In the genomic region with DNA sequence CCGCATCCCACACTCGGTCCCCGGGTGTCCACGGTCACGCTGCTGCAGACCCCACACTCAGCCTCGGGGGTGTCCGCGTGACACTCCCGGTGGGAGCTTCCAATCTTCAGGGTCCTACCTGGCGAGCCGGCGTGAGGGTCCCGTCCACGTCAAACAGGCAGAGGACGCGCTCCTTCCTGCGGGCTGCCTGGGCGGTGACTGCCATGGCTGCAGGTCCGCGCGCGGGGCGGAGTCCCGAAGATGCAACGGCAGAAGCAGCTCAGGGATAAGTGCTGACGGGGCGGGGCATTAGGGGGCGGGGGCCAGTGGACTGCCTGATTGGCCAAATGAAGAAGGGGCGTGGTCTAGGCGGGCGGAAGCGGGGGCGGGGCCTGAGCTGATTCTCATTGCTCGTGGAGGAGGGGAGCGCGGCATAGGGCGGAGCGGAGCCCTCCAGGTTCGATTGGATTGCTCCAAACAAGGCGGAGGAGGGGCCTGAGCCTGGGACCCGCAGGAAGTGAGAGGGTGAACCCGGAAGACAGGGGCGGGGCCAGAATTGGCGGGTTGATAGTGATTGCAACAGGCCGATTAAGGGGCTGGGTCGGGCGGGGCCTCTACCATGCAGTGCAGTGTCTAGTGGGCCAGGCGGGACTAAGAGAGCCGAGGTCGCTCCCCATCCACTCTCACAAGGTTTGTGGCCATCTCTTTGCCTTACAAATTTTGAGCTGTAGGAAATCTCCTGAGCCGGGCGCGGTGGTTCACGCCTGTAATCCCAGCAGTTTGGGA, we compare ENCODE assay signal across 1 cellular context.
A peak's percentile ranks its signal among the peaks of the same experiment; 100 is the strongest.
TF ChIP-seq lines count a peak whose summit lies in the region.

PMM1 (minus strand) TSS at position 240 of the 765 bp plus-strand sequence; CDS start at position 205, 35 bp downstream.

TF ChIP-seq in HEK293, 187 proteins besides CTCF, POLR2A, EP300 and RAD21 (continued from another document and continues in another):
- TF ChIP-seq ZNF518A (tag by site-specific recombination; conservative IDR thresholded peaks at IDR 0.05; ENCODE audit: low read depth) (0 out of 2 replicates have a peak, but pooled peaks have one; percentile 9), ZNF391 (tag by site-specific recombination; IDR thresholded peaks at IDR 0.05; ENCODE audit: borderline replicate concordance, low read depth) (0 out of 2 replicates have a peak, but pooled peaks have one; percentile 21), ZBTB17 (tag by site-specific recombination; IDR thresholded peaks at IDR 0.05) (peak; percentile 88), YY1 (tag by site-specific recombination; IDR thresholded peaks at IDR 0.05) (0 out of 2 replicates have a peak, but pooled peaks have one; percentile 52), SCRT1 (tag by site-specific recombination; IDR thresholded peaks at IDR 0.05; ENCODE audit: borderline replicate concordance) (peak; percentile 85; the same call in 1 of the 2 replicates), SP3 (tag by site-specific recombination; IDR thresholded peaks at IDR 0.05) (peak; percentile 97), ZNF660 (tag by site-specific recombination; IDR thresholded peaks at IDR 0.05) (peak; percentile 63; the same call in 1 of the 2 replicates), ZNF600 (tag by site-specific recombination; IDR thresholded peaks at IDR 0.05) (no peak), ZNF777 (tag by site-specific recombination; IDR thresholded peaks at IDR 0.05; ENCODE audit: borderline replicate concordance) (0 out of 2 replicates have a peak, but pooled peaks have one; percentile 36), KLF10 (tag by site-specific recombination; IDR thresholded peaks at IDR 0.05) (peak; percentile 97), ZNF692 (tag by site-specific recombination; IDR thresholded peaks at IDR 0.05) (peak; percentile 51), SCRT2 (tag by site-specific recombination; IDR thresholded peaks at IDR 0.05) (peak; percentile 98), ZFHX2 (tag by site-specific recombination; conservative IDR thresholded peaks at IDR 0.05) (peak; percentile 20), ZBTB7A (tag by site-specific recombination; IDR thresholded peaks at IDR 0.05; ENCODE audit: low read depth) (0 out of 2 replicates have a peak, but pooled peaks have one; percentile 44), ZNF610 (tag by site-specific recombination; IDR thresholded peaks at IDR 0.05; ENCODE audit: borderline replicate concordance) (peak; percentile 73; the same call in 1 of the 2 replicates), PBX3 (CRISPR knock-in tag; IDR thresholded peaks at IDR 0.05) (no peak; the same call in 1 of the 2 replicates), KLF1 (tag by site-specific recombination; IDR thresholded peaks at IDR 0.05) (peak; percentile 64), YY2 (tag by site-specific recombination; IDR thresholded peaks at IDR 0.05) (peak; percentile 31; the same call in 1 of the 2 replicates), ZEB2 (tag by site-specific recombination; IDR thresholded peaks at IDR 0.05) (peak; percentile 46; the same call in 1 of the 2 replicates), ZNF248 (tag by site-specific recombination; IDR thresholded peaks at IDR 0.05) (no peak), ZNF626 (tag by site-specific recombination; IDR thresholded peaks at IDR 0.05) (no peak), ZNF707 (tag by site-specific recombination; IDR thresholded peaks at IDR 0.05) (0 out of 2 replicates have a peak, but pooled peaks have one; percentile 42), ZXDB (tag by site-specific recombination; IDR thresholded peaks at IDR 0.05) (peak; percentile 82), KLF7 (tag by site-specific recombination; IDR thresholded peaks at IDR 0.05; ENCODE audit: borderline replicate concordance) (peak; percentile 83; the same call in 1 of the 2 replicates), KLF8 (tag by site-specific recombination; IDR thresholded peaks at IDR 0.05) (peak; percentile 92), SP7 (tag by site-specific recombination; IDR thresholded peaks at IDR 0.05) (peak; percentile 56), KLF16 (tag by site-specific recombination; IDR thresholded peaks at IDR 0.05) (peak; percentile 82), ZBTB26 (tag by site-specific recombination; optimal IDR thresholded peaks at IDR 0.05) (peak; percentile 82), ZNF341 (tag by site-specific recombination; IDR thresholded peaks at IDR 0.05; ENCODE audit: low read depth) (peak; percentile 91), HOXC10 (CRISPR knock-in tag; IDR thresholded peaks at IDR 0.05) (no peak), ZIC2 (tag by site-specific recombination; IDR thresholded peaks at IDR 0.05) (peak; percentile 74; the same call in 1 of the 2 replicates), ZBTB6 (tag by site-specific recombination; IDR thresholded peaks at IDR 0.05) (0 out of 2 replicates have a peak, but pooled peaks have one; percentile 15)
- TF ChIP-seq, protein P1, sequence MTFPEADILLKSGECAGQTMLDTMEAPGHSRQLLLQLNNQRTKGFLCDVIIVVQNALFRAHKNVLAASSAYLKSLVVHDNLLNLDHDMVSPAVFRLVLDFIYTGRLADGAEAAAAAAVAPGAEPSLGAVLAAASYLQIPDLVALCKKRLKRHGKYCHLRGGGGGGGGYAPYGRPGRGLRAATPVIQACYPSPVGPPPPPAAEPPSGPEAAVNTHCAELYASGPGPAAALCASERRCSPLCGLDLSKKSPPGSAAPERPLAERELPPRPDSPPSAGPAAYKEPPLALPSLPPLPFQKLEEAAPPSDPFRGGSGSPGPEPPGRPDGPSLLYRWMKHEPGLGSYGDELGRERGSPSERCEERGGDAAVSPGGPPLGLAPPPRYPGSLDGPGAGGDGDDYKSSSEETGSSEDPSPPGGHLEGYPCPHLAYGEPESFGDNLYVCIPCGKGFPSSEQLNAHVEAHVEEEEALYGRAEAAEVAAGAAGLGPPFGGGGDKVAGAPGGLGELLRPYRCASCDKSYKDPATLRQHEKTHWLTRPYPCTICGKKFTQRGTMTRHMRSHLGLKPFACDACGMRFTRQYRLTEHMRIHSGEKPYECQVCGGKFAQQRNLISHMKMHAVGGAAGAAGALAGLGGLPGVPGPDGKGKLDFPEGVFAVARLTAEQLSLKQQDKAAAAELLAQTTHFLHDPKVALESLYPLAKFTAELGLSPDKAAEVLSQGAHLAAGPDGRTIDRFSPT (tag by site-specific recombination; IDR thresholded peaks at IDR 0.05), result peak; percentile 25; the same call in 1 of the 2 replicates
- TF ChIP-seq, protein P2, sequence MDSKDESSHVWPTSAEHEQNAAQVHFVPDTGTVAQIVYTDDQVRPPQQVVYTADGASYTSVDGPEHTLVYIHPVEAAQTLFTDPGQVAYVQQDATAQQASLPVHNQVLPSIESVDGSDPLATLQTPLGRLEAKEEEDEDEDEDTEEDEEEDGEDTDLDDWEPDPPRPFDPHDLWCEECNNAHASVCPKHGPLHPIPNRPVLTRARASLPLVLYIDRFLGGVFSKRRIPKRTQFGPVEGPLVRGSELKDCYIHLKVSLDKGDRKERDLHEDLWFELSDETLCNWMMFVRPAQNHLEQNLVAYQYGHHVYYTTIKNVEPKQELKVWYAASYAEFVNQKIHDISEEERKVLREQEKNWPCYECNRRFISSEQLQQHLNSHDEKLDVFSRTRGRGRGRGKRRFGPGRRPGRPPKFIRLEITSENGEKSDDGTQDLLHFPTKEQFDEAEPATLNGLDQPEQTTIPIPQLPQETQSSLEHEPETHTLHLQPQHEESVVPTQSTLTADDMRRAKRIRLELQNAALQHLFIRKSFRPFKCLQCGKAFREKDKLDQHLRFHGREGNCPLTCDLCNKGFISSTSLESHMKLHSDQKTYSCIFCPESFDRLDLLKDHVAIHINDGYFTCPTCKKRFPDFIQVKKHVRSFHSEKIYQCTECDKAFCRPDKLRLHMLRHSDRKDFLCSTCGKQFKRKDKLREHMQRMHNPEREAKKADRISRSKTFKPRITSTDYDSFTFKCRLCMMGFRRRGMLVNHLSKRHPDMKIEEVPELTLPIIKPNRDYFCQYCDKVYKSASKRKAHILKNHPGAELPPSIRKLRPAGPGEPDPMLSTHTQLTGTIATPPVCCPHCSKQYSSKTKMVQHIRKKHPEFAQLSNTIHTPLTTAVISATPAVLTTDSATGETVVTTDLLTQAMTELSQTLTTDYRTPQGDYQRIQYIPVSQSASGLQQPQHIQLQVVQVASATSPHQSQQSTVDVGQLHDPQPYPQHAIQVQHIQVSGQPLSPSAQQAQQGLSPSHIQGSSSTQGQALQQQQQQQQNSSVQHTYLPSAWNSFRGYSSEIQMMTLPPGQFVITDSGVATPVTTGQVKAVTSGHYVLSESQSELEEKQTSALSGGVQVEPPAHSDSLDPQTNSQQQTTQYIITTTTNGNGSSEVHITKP (tag by site-specific recombination; IDR thresholded peaks at IDR 0.05), result peak; percentile 97
- TF ChIP-seq, protein P3, sequence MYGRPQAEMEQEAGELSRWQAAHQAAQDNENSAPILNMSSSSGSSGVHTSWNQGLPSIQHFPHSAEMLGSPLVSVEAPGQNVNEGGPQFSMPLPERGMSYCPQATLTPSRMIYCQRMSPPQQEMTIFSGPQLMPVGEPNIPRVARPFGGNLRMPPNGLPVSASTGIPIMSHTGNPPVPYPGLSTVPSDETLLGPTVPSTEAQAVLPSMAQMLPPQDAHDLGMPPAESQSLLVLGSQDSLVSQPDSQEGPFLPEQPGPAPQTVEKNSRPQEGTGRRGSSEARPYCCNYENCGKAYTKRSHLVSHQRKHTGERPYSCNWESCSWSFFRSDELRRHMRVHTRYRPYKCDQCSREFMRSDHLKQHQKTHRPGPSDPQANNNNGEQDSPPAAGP (tag by site-specific recombination; IDR thresholded peaks at IDR 0.05), result peak; percentile 39; the same call in 1 of the 2 replicates
